ENCODE assay signal across 10 cellular contexts in genomic region chr2:26172189-26172865, GRCh38. TPM values are rescaled to one million over a fixed set of nuclear protein-coding genes. Genes with fewer than 3 reads are reported as not detected.
DNase-seq lines count a peak whose midpoint lies in the region; ATAC-seq, FAIRE-seq and TF ChIP-seq lines count a peak whose summit lies in the region.
"Had no signal": no experiment of that assay in that cellular context is flagged by ENCODE, and none has a peak within 500 bp of the region (broad histone marks: within the 10 kb centered on the region; RNA-seq: fewer than 3 reads in every experiment).

No MANE protein-coding gene starts in this region.

- no peak for DNase-seq in CD4-positive, alpha-beta memory T cell
- DNase-seq in HTR-8/SVneo (ENCODE audit: insufficient read length, low spot score) (no peak), nephron progenitor cell (peak; percentile 76), superior temporal gyrus (ENCODE audit: extremely low spot score) (no peak), mucosa of gallbladder (ENCODE audit: low spot score) (no peak), AG20443 (ENCODE audit: low spot score) (no peak)
- no peak for DNase-seq in central memory CD8-positive, alpha-beta T cell (ENCODE audit: low spot score in 2 of 2)

- H3K4me3 ChIP-seq in CD4-positive, alpha-beta memory T cell (ENCODE audit: low read length in 2 of 2), result peak overlapping the region in 1 of 2 donors; percentile 24

- no peaks in the 10 kb centered on the region for H3K9me3 ChIP-seq in CD4-positive, alpha-beta memory T cell (ENCODE audit: control insufficient read depth in 1 of 2, low read length in 2 of 2)
- H3K9me3 ChIP-seq: right lobe of liver, SJSA1 had no signal

- peaks cover 17 to 35% of the 10 kb centered on the region in 2 donors for H3K27me3 Mint-ChIP-seq in CD4-positive, alpha-beta memory T cell
- peaks cover 52% of the 10 kb centered on the region for H3K27me3 Mint-ChIP-seq in central memory CD8-positive, alpha-beta T cell
- peaks cover 43% of the 10 kb centered on the region for H3K27me3 Mint-ChIP-seq in nephron progenitor cell (ENCODE audit: low read depth, poor library complexity)

- H3K9me3 Mint-ChIP-seq in CD4-positive, alpha-beta memory T cell, result no peaks in the 10 kb centered on the region
- H3K9me3 Mint-ChIP-seq in central memory CD8-positive, alpha-beta T cell, result no peaks in the 10 kb centered on the region
- no peaks in the 10 kb centered on the region for H3K9me3 Mint-ChIP-seq in nephron progenitor cell

- CTCF ChIA-PET in CD4-positive, alpha-beta memory T cell (lab: Charles Lee; ENCODE audit: partially characterized antibody), result interaction anchor here (1.3 kb wide), 1 partner anchor 12 kb away, joined by 4 read pairs; no protein-coding TSS in a partner anchor

- peaks cover 0 to 1% of the 10 kb centered on the region in 2 donors for H3K36me3 Mint-ChIP-seq in CD4-positive, alpha-beta memory T cell
- H3K36me3 Mint-ChIP-seq in central memory CD8-positive, alpha-beta T cell (ENCODE audit: insufficient read depth), result peaks cover 4% of the 10 kb centered on the region
- peaks cover 7% of the 10 kb centered on the region for H3K36me3 Mint-ChIP-seq in nephron progenitor cell (ENCODE audit: low read depth)

- peaks cover 14% of the 10 kb centered on the region for H3K27me3 ChIP-seq in CD4-positive, alpha-beta memory T cell (ENCODE audit: insufficient read depth, low read length)
- H3K27me3 ChIP-seq: right lobe of liver had no signal

- POLR2A ChIA-PET in CD4-positive, alpha-beta memory T cell (lab: Charles Lee; ENCODE audit: partially characterized antibody), result interaction anchor here (1.3 to 2.1 kb wide), 2 partner anchors 12 to 173 kb away, joined by 3 to 11 read pairs; no protein-coding TSS in a partner anchor

- FAIRE-seq in HTR-8/SVneo (lab: Jason Lieb, UNC), result peak; percentile 46

- H3K4me1 Mint-ChIP-seq in CD4-positive, alpha-beta memory T cell, result peaks cover 3 to 19% (median 13%) of the 10 kb centered on the region in 4 donors
- H3K4me1 Mint-ChIP-seq in central memory CD8-positive, alpha-beta T cell, result peaks cover 19% of the 10 kb centered on the region
- H3K4me1 Mint-ChIP-seq in nephron progenitor cell, result peaks cover 47% of the 10 kb centered on the region

- TF ChIP-seq CTCF in nephron progenitor cell (IDR thresholded peaks at IDR 0.05), result no peak

- intact Hi-C loops in CD4-positive, alpha-beta memory T cell (cut with micrococcal nuclease), result no loop called here

- H3K4me3 Mint-ChIP-seq in CD4-positive, alpha-beta memory T cell, result peak overlapping the region; percentile 60 to 89 (median 78)
- H3K4me3 Mint-ChIP-seq in central memory CD8-positive, alpha-beta T cell, result peak overlapping the region; percentile 83
- peak overlapping the region; percentile 86 for H3K4me3 Mint-ChIP-seq in nephron progenitor cell

- peak overlapping the region in 2 of 7 donors; percentile 8 to 50 for H3K27ac Mint-ChIP-seq in CD4-positive, alpha-beta memory T cell
- H3K27ac Mint-ChIP-seq in central memory CD8-positive, alpha-beta T cell (ENCODE audit: low read depth), result peak overlapping the region; percentile 85
- no peak overlapping the region for H3K27ac Mint-ChIP-seq in nephron progenitor cell

- H3K36me3 ChIP-seq in CD4-positive, alpha-beta memory T cell (ENCODE audit: insufficient read depth, low read length), result no peaks in the 10 kb centered on the region
- H3K36me3 ChIP-seq: right lobe of liver, SJSA1 had no signal

- ATAC-seq in central memory CD8-positive, alpha-beta T cell (replicated peaks; ENCODE audit: extremely low read depth, poor library complexity, severe bottlenecking), result no peak
- no peak for ATAC-seq in HG02884 (IDR thresholded peaks at IDR 0.05; ENCODE audit: unreplicated experiment)

- H3K4me1 ChIP-seq in CD4-positive, alpha-beta memory T cell (ENCODE audit: insufficient read depth, low read length), result peaks cover 12% of the 10 kb centered on the region

- no peak overlapping the region for H3K27ac ChIP-seq in CD4-positive, alpha-beta memory T cell (ENCODE audit: low read depth, low read length)
- H3K27ac ChIP-seq: right lobe of liver, SJSA1 had no signal

RNA-seq across cellular contexts. Expression of gene GAREM2, which starts 0.6 kb away (rescaled TPM):
- total RNA-seq in CD4-positive, alpha-beta memory T cell, result 1 to 10 TPM; 3.2 to 3.6 TPM
- 1 to 10 TPM in 1 of 2 donors, under 1 TPM in 1; 0.14 to 2.3 TPM for polyA plus RNA-seq in CD4-positive, alpha-beta memory T cell
- 4.9 TPM for total RNA-seq in mucosa of gallbladder
